In genomic region chr7:121448429-121448828, GRCh38 we compare ENCODE assay signal across 21 cellular contexts. TPM values are rescaled to one million over a fixed set of nuclear protein-coding genes. Genes with fewer than 3 reads are reported as not detected.
DNase-seq lines count a peak whose midpoint lies in the region; ATAC-seq and TF ChIP-seq lines count a peak whose summit lies in the region.
"Had no signal": no experiment of that assay in that cellular context is flagged by ENCODE, and none has a peak within 500 bp of the region (broad histone marks: within the 10 kb centered on the region; RNA-seq: fewer than 3 reads in every experiment).

No MANE protein-coding gene starts in this region.

- no peak for ATAC-seq in heart left ventricle
- no peak for ATAC-seq in Right ventricle myocardium inferior
- no peak for ATAC-seq in lower lobe of right lung
- ATAC-seq: CD8-positive, alpha-beta T cell; GM12878 had no signal

- TF ChIP-seq POLR2A in heart left ventricle (IDR thresholded peaks at IDR 0.05), result no peak

- H3K27me3 ChIP-seq in heart left ventricle (no peaks in the 10 kb centered on the region), lower lobe of right lung (ENCODE audit: low read depth) (no peaks in the 10 kb centered on the region)
- H3K27me3 ChIP-seq: SJCRH30 had no signal

- H3K27ac ChIP-seq in heart left ventricle, result peak overlapping the region in 11 of 12 donors; percentile 11 to 74 (median 67)
- H3K27ac ChIP-seq in lower lobe of right lung, result peak overlapping the region; percentile 15
- H3K27ac ChIP-seq in skin epidermis, result peak overlapping the region in 11 of 21 experiments; percentile 32 to 72 (median 56)
- no peak overlapping the region for H3K27ac ChIP-seq in RWPE1
- H3K27ac ChIP-seq: SJCRH30 had no signal

- H3K36me3 ChIP-seq in heart left ventricle (no peaks in the 10 kb centered on the region), lower lobe of right lung (no peaks in the 10 kb centered on the region)
- H3K36me3 ChIP-seq: SJCRH30 had no signal

- WGBS in heart left ventricle, 4 donors, result 76 to 85% (median 83%) methylated on average over 11 of the region's 11 CpGs

- intact Hi-C loops in heart left ventricle (cut with DNase I), result loop anchor here in 2 of 10 donors (5.0 to 10.0 kb wide), 2 partner anchors 51 to 54 kb away; partner anchors contain the start of gene FAM3C (in 2 of the 2)
- intact Hi-C loops in Right ventricle myocardium inferior (cut with DNase I), result no loop called here
- intact Hi-C loops in lower lobe of right lung (cut with DNase I), result no loop called here

- CTCF ChIA-PET in RWPE1 (lab: Yijun Ruan, JAX), result no interaction called here

- TF ChIP-seq CTCF in heart left ventricle (IDR thresholded peaks at IDR 0.05) (no peak), lower lobe of right lung (IDR thresholded peaks at IDR 0.05) (no peak), RWPE1 (conservative IDR thresholded peaks at IDR 0.05; ENCODE audit: low read depth) (no peak)

- H3K9me3 ChIP-seq in heart left ventricle, result no peaks in the 10 kb centered on the region
- H3K9me3 ChIP-seq in lower lobe of right lung, result no peaks in the 10 kb centered on the region
- H3K9me3 ChIP-seq: SJCRH30 had no signal

- DNase-seq in heart left ventricle (no peak), Right ventricle myocardium inferior (ENCODE audit: missing footprints) (no peak), lower lobe of right lung (no peak), RWPE1 (ENCODE audit: low spot score) (no peak), kidney glomerular epithelial cell (lab: John Stamatoyannopoulos, UW) (no peak)
- DNase-seq in effector CD4-positive, alpha-beta T cell, result no peak
- DNase-seq: 8988T; AML-193; C1 segment of cervical spinal cord; CD8-positive, alpha-beta T cell; DND-41; IMR-90; MV-4-11; NCI-H1105 treated with DMSO at 0.1 percent for 48 hours; NCI-H2171; NCI-H345; NCI-H524; NK-92 treated with Interleukin-12 subunit alpha and Interleukin-12 subunit beta, amount 100 ng/mL, for 24 hours; SJCRH30 had no signal

- POLR2A ChIA-PET in RWPE1 (lab: Yijun Ruan, JAX; ENCODE audit: low non-redundant PET), result no interaction called here

- H3K4me1 ChIP-seq in heart left ventricle (peaks cover 0 to 42% (median 7%) of the 10 kb centered on the region in 12 donors), lower lobe of right lung (no peaks in the 10 kb centered on the region)
- H3K4me1 ChIP-seq: SJCRH30 had no signal

- H3K4me3 ChIP-seq in heart left ventricle (no peak overlapping the region), lower lobe of right lung (no peak overlapping the region), skin epidermis (no peak overlapping the region)
- H3K4me3 ChIP-seq: GM12878, SJCRH30 had no signal

RNA-seq across cellular contexts. Expression of gene FAM3C, which starts 52.3 kb away (rescaled TPM):
- total RNA-seq in heart left ventricle (10 to 100 TPM; 35.7 to 52.1 (median 45.3) TPM), Right ventricle myocardium inferior (40.2 TPM), lower lobe of right lung (35.3 TPM)
- polyA plus RNA-seq in heart left ventricle, result 10 to 100 TPM; 20.6 to 97.2 TPM
